26 cellular contexts compared by ENCODE assay signal in genomic region chr3:194657439-194657838, GRCh38.
"Had no signal": no experiment of that assay in that cellular context is flagged by ENCODE, and none has a peak within 500 bp of the region (broad histone marks: within the 10 kb centered on the region; RNA-seq: fewer than 3 reads in every experiment).

No MANE protein-coding gene starts in this region.

- H3K27ac ChIP-seq: lower lobe of right lung, right lobe of liver, stomach, suprapubic skin, uterus had no signal

- H3K4me3 ChIP-seq: lower lobe of right lung, right lobe of liver, skin epidermis, stomach, suprapubic skin, tibial nerve, uterus had no signal

- H3K27me3 ChIP-seq: right lobe of liver, stomach, suprapubic skin, tibial nerve, uterus had no signal

- ATAC-seq: activated T-cell treated with anti-CD3 and anti-CD28 coated beads, Interleukin-2, amount 50 U/mL, for 4 hours; lower lobe of right lung; naive thymus-derived CD4-positive, alpha-beta T cell; right lobe of liver; stimulated activated effector memory CD8-positive, alpha-beta T cell treated with anti-CD3 and anti-CD28 coated beads, Interleukin-12 subunit alpha, Interleukin-12 subunit beta, amount 100 ng/mL, for 72 hours; WTC11 had no signal

- DNase-seq: activated CD4-positive, alpha-beta T cell treated with anti-CD3 and anti-CD28 coated beads, Interleukin-2, amount 50 U/mL, for 4 hours; activated CD8-positive, alpha-beta memory T cell treated with anti-CD3 and anti-CD28 coated beads for 24 hours; activated CD8-positive, alpha-beta memory T cell treated with anti-CD3 and anti-CD28 coated beads, Interleukin-2, amount 50 U/mL, for 4 hours; activated naive CD4-positive, alpha-beta T cell treated with Interleukin-2 at 50 U/mL for 16 hours; activated naive CD8-positive, alpha-beta T cell treated with anti-CD3 and anti-CD28 coated beads for 36 hours; activated T-cell treated with anti-CD3 and anti-CD28 coated beads, Interleukin-2, amount 50 U/mL, for 4 hours; amniotic stem cell; cerebellar nuclear complex; cortex of kidney; endodermal cell; foreskin fibroblast; lower lobe of right lung; mesendoderm; naive thymus-derived CD4-positive, alpha-beta T cell; occipital lobe; posterior cingulate gyrus; right lobe of liver; stimulated activated CD4-positive, alpha-beta T cell treated with anti-CD3 and anti-CD28 coated beads, Interleukin-2, amount 100 ng/mL, for 24 hours; stomach; T1000; uterus had no signal

- H3K4me1 ChIP-seq: right lobe of liver, suprapubic skin, tibial nerve, uterus had no signal

- H3K36me3 ChIP-seq: uterus had no signal

- H3K9me3 ChIP-seq: lower lobe of right lung, right lobe of liver, stomach, suprapubic skin, tibial nerve, uterus had no signal
